ENCODE assay signal across 1 cellular context in the genomic region with DNA sequence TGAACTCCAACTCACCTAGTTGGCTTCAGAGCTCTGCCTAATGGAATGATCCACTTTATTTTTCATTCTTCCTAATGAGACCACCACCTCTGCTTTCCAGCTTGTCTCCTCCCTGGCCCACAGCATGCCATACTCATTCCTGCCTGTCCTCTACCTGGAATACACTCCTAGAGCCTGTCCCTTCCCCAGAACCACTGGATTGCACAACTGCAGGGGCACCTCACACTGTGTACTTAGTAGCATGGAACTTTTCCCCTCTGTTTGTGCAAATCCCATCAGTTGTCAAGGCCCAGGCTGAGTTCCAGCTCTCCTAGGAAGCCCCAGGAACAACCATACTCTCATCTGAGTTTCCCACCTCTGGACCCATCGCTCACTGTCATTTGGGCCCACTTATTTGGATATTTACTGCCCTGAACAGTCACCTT.
TF ChIP-seq lines count a peak whose summit lies in the region.

No MANE protein-coding gene starts in this region.

TF ChIP-seq in HepG2, 621 proteins besides CTCF, POLR2A, EP300 and RAD21 (continues in another document):
- TF ChIP-seq HDAC1 (CRISPR knock-in tag; IDR thresholded peaks at IDR 0.05) (peak; percentile 88), RELA (CRISPR knock-in tag; IDR thresholded peaks at IDR 0.05) (no peak), ASH2L (IDR thresholded peaks at IDR 0.05; ENCODE audit: insufficient read length, low read depth, low read length) (no peak), KAT7 (CRISPR knock-in tag; IDR thresholded peaks at IDR 0.05; ENCODE audit: borderline replicate concordance) (no peak), ELF4 (CRISPR knock-in tag; IDR thresholded peaks at IDR 0.05; ENCODE audit: borderline replicate concordance) (no peak), ZMYM2 (CRISPR knock-in tag; IDR thresholded peaks at IDR 0.05) (peak; percentile 76; the same call in 1 of the 2 replicates), MTA1 (CRISPR knock-in tag; IDR thresholded peaks at IDR 0.05; ENCODE audit: borderline replicate concordance) (no peak), ZNF652 (CRISPR knock-in tag; IDR thresholded peaks at IDR 0.05; ENCODE audit: borderline replicate concordance, low read depth) (0 out of 2 replicates have a peak, but pooled peaks have one; percentile 7), ZNF549 (CRISPR knock-in tag; IDR thresholded peaks at IDR 0.05) (no peak), FOXP1 (IDR thresholded peaks at IDR 0.05) (no peak), FOXP1 (CRISPR knock-in tag; IDR thresholded peaks at IDR 0.05) (peak; percentile 46; the same call in 1 of the 2 replicates), HNF4G (IDR thresholded peaks at IDR 0.05; ENCODE audit: borderline replicate concordance, low read depth, low read length) (peak; percentile 58; the same call in 1 of the 2 replicates), HNF4G (CRISPR knock-in tag; IDR thresholded peaks at IDR 0.05; ENCODE audit: borderline replicate concordance, low read depth) (no peak; the same call in 1 of the 2 replicates), SRSF1 (optimal IDR thresholded peaks at IDR 0.05; ENCODE audit: low read depth, low read length) (no peak), HMGA1 (CRISPR knock-in tag; conservative IDR thresholded peaks at IDR 0.05) (no peak), ZFP82 (CRISPR knock-in tag; IDR thresholded peaks at IDR 0.05; ENCODE audit: borderline replicate concordance) (peak; percentile 73; the same call in 1 of the 2 replicates), HDAC6 (IDR thresholded peaks at IDR 0.05; ENCODE audit: low read depth, low read length) (no peak), ZFY (CRISPR knock-in tag; IDR thresholded peaks at IDR 0.05) (peak; percentile 63), SRY (CRISPR knock-in tag; IDR thresholded peaks at IDR 0.05) (no peak), REPIN1 (CRISPR knock-in tag; IDR thresholded peaks at IDR 0.05; ENCODE audit: borderline replicate concordance, low read depth) (peak; percentile 87; the same call in 1 of the 2 replicates), RARA (CRISPR knock-in tag; IDR thresholded peaks at IDR 0.05) (peak; percentile 70), FOXO1 (CRISPR knock-in tag; IDR thresholded peaks at IDR 0.05) (peak; percentile 58), ZNF788 (CRISPR knock-in tag; IDR thresholded peaks at IDR 0.05; ENCODE audit: borderline replicate concordance) (peak; percentile 71; the same call in 1 of the 2 replicates), ZSCAN21 (CRISPR knock-in tag; IDR thresholded peaks at IDR 0.05; ENCODE audit: borderline replicate concordance) (peak; percentile 82; the same call in 1 of the 2 replicates), PITX1 (CRISPR knock-in tag; IDR thresholded peaks at IDR 0.05) (peak; percentile 86; the same call in 1 of the 2 replicates), SNRNP70 (IDR thresholded peaks at IDR 0.05; ENCODE audit: low read depth, low read length) (no peak), ZBTB7B (CRISPR knock-in tag; IDR thresholded peaks at IDR 0.05) (peak; percentile 88; the same call in 1 of the 2 replicates), ZNF256 (CRISPR knock-in tag; conservative IDR thresholded peaks at IDR 0.05) (0 out of 2 replicates have a peak, but pooled peaks have one; percentile 40), SSRP1 (CRISPR knock-in tag; IDR thresholded peaks at IDR 0.05) (no peak), ZNF562 (CRISPR knock-in tag; IDR thresholded peaks at IDR 0.05; ENCODE audit: borderline replicate concordance) (no peak), ZNF629 (CRISPR knock-in tag; conservative IDR thresholded peaks at IDR 0.05) (peak; percentile 44; the same call in 1 of the 2 replicates), CBFB (CRISPR knock-in tag; IDR thresholded peaks at IDR 0.05) (0 out of 2 replicates have a peak, but pooled peaks have one; percentile 34), ZNF577 (CRISPR knock-in tag; IDR thresholded peaks at IDR 0.05; ENCODE audit: borderline replicate concordance, low read depth) (no peak), KMT2A (CRISPR knock-in tag; IDR thresholded peaks at IDR 0.05) (peak; percentile 52; the same call in 1 of the 2 replicates), HDAC2 (CRISPR knock-in tag; IDR thresholded peaks at IDR 0.05) (peak; percentile 88; the same call in 1 of the 2 replicates), ZNF207 (IDR thresholded peaks at IDR 0.05; ENCODE audit: borderline replicate concordance) (no peak), ZNF33A (CRISPR knock-in tag; IDR thresholded peaks at IDR 0.05; ENCODE audit: borderline replicate concordance) (0 out of 2 replicates have a peak, but pooled peaks have one; percentile 51), PHF21A (CRISPR knock-in tag; IDR thresholded peaks at IDR 0.05) (peak; percentile 97)
- TF ChIP-seq, protein P1, sequence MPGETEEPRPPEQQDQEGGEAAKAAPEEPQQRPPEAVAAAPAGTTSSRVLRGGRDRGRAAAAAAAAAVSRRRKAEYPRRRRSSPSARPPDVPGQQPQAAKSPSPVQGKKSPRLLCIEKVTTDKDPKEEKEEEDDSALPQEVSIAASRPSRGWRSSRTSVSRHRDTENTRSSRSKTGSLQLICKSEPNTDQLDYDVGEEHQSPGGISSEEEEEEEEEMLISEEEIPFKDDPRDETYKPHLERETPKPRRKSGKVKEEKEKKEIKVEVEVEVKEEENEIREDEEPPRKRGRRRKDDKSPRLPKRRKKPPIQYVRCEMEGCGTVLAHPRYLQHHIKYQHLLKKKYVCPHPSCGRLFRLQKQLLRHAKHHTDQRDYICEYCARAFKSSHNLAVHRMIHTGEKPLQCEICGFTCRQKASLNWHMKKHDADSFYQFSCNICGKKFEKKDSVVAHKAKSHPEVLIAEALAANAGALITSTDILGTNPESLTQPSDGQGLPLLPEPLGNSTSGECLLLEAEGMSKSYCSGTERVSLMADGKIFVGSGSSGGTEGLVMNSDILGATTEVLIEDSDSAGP (CRISPR knock-in tag; IDR thresholded peaks at IDR 0.05; ENCODE audit: borderline replicate concordance) = peak; percentile 55; the same call in 1 of the 2 replicates
- TF ChIP-seq, protein P2, sequence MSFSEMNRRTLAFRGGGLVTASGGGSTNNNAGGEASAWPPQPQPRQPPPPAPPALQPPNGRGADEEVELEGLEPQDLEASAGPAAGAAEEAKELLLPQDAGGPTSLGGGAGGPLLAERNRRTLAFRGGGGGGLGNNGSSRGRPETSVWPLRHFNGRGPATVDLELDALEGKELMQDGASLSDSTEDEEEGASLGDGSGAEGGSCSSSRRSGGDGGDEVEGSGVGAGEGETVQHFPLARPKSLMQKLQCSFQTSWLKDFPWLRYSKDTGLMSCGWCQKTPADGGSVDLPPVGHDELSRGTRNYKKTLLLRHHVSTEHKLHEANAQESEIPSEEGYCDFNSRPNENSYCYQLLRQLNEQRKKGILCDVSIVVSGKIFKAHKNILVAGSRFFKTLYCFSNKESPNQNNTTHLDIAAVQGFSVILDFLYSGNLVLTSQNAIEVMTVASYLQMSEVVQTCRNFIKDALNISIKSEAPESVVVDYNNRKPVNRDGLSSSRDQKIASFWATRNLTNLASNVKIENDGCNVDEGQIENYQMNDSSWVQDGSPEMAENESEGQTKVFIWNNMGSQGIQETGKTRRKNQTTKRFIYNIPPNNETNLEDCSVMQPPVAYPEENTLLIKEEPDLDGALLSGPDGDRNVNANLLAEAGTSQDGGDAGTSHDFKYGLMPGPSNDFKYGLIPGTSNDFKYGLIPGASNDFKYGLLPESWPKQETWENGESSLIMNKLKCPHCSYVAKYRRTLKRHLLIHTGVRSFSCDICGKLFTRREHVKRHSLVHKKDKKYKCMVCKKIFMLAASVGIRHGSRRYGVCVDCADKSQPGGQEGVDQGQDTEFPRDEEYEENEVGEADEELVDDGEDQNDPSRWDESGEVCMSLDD (CRISPR knock-in tag; IDR thresholded peaks at IDR 0.05; ENCODE audit: borderline replicate concordance) = no peak
- TF ChIP-seq, protein P3, sequence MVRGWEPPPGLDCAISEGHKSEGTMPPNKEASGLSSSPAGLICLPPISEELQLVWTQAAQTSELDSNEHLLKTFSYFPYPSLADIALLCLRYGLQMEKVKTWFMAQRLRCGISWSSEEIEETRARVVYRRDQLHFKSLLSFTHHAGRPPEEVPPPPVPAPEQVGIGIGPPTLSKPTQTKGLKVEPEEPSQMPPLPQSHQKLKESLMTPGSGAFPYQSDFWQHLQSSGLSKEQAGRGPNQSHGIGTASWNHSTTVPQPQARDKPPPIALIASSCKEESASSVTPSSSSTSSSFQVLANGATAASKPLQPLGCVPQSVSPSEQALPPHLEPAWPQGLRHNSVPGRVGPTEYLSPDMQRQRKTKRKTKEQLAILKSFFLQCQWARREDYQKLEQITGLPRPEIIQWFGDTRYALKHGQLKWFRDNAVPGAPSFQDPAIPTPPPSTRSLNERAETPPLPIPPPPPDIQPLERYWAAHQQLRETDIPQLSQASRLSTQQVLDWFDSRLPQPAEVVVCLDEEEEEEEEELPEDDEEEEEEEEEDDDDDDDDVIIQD (CRISPR knock-in tag; IDR thresholded peaks at IDR 0.05; ENCODE audit: low read depth) = 0 out of 2 replicates have a peak, but pooled peaks have one; percentile 73
- TF ChIP-seq, protein P4, sequence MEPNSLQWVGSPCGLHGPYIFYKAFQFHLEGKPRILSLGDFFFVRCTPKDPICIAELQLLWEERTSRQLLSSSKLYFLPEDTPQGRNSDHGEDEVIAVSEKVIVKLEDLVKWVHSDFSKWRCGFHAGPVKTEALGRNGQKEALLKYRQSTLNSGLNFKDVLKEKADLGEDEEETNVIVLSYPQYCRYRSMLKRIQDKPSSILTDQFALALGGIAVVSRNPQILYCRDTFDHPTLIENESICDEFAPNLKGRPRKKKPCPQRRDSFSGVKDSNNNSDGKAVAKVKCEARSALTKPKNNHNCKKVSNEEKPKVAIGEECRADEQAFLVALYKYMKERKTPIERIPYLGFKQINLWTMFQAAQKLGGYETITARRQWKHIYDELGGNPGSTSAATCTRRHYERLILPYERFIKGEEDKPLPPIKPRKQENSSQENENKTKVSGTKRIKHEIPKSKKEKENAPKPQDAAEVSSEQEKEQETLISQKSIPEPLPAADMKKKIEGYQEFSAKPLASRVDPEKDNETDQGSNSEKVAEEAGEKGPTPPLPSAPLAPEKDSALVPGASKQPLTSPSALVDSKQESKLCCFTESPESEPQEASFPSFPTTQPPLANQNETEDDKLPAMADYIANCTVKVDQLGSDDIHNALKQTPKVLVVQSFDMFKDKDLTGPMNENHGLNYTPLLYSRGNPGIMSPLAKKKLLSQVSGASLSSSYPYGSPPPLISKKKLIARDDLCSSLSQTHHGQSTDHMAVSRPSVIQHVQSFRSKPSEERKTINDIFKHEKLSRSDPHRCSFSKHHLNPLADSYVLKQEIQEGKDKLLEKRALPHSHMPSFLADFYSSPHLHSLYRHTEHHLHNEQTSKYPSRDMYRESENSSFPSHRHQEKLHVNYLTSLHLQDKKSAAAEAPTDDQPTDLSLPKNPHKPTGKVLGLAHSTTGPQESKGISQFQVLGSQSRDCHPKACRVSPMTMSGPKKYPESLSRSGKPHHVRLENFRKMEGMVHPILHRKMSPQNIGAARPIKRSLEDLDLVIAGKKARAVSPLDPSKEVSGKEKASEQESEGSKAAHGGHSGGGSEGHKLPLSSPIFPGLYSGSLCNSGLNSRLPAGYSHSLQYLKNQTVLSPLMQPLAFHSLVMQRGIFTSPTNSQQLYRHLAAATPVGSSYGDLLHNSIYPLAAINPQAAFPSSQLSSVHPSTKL (CRISPR knock-in tag; IDR thresholded peaks at IDR 0.05) = peak; percentile 85
- TF ChIP-seq, protein P5, sequence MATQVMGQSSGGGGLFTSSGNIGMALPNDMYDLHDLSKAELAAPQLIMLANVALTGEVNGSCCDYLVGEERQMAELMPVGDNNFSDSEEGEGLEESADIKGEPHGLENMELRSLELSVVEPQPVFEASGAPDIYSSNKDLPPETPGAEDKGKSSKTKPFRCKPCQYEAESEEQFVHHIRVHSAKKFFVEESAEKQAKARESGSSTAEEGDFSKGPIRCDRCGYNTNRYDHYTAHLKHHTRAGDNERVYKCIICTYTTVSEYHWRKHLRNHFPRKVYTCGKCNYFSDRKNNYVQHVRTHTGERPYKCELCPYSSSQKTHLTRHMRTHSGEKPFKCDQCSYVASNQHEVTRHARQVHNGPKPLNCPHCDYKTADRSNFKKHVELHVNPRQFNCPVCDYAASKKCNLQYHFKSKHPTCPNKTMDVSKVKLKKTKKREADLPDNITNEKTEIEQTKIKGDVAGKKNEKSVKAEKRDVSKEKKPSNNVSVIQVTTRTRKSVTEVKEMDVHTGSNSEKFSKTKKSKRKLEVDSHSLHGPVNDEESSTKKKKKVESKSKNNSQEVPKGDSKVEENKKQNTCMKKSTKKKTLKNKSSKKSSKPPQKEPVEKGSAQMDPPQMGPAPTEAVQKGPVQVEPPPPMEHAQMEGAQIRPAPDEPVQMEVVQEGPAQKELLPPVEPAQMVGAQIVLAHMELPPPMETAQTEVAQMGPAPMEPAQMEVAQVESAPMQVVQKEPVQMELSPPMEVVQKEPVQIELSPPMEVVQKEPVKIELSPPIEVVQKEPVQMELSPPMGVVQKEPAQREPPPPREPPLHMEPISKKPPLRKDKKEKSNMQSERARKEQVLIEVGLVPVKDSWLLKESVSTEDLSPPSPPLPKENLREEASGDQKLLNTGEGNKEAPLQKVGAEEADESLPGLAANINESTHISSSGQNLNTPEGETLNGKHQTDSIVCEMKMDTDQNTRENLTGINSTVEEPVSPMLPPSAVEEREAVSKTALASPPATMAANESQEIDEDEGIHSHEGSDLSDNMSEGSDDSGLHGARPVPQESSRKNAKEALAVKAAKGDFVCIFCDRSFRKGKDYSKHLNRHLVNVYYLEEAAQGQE (IDR thresholded peaks at IDR 0.05; ENCODE audit: borderline replicate concordance in 1 of 2, low read depth in 1 of 2, low read length in 2 of 2) = 0 out of 4 replicates have a peak, but pooled peaks of 1 of the 2 experiments have one; percentile 59
- TF ChIP-seq, protein P6, sequence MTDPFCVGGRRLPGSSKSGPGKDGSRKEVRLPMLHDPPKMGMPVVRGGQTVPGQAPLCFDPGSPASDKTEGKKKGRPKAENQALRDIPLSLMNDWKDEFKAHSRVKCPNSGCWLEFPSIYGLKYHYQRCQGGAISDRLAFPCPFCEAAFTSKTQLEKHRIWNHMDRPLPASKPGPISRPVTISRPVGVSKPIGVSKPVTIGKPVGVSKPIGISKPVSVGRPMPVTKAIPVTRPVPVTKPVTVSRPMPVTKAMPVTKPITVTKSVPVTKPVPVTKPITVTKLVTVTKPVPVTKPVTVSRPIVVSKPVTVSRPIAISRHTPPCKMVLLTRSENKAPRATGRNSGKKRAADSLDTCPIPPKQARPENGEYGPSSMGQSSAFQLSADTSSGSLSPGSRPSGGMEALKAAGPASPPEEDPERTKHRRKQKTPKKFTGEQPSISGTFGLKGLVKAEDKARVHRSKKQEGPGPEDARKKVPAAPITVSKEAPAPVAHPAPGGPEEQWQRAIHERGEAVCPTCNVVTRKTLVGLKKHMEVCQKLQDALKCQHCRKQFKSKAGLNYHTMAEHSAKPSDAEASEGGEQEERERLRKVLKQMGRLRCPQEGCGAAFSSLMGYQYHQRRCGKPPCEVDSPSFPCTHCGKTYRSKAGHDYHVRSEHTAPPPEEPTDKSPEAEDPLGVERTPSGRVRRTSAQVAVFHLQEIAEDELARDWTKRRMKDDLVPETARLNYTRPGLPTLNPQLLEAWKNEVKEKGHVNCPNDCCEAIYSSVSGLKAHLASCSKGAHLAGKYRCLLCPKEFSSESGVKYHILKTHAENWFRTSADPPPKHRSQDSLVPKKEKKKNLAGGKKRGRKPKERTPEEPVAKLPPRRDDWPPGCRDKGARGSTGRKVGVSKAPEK (CRISPR knock-in tag; IDR thresholded peaks at IDR 0.05; ENCODE audit: borderline replicate concordance) = no peak
